In genomic region chr11:95534809-95535208, GRCh38 we compare ENCODE assay signal across 28 cellular contexts.
"Had no signal": no experiment of that assay in that cellular context is flagged by ENCODE, and none has a peak within 500 bp of the region (broad histone marks: within the 10 kb centered on the region; RNA-seq: fewer than 3 reads in every experiment).

No MANE protein-coding gene starts in this region.

- H3K27ac Mint-ChIP-seq: naive thymus-derived CD8-positive, alpha-beta T cell; natural killer cell treated with Interleukin-12 subunit alpha and Interleukin-12 subunit beta and Interleukin-15 and Interleukin-18, amount 100 ng/mL, for 72 hours; nephron progenitor cell; stimulated activated effector memory CD8-positive, alpha-beta T cell treated with anti-CD3 and anti-CD28 coated beads, Interleukin-12 subunit alpha, Interleukin-12 subunit beta, amount 100 ng/mL, for 72 hours; type B pancreatic cell had no signal

- H3K4me3 ChIP-seq: pancreas, psoas muscle, right lobe of liver, sigmoid colon, suprapubic skin, testis, tibial artery, transverse colon, upper lobe of right lung, uterus had no signal

- H3K27me3 Mint-ChIP-seq: type B pancreatic cell had no signal

- H3K4me1 ChIP-seq: pancreas, psoas muscle, right lobe of liver, sigmoid colon, suprapubic skin, testis, tibial artery, transverse colon, upper lobe of right lung, uterus had no signal

- DNase-seq: naive thymus-derived CD8-positive, alpha-beta T cell; nephron progenitor cell; nucleus accumbens; pancreas; psoas muscle; right cardiac atrium; right lobe of liver; sigmoid colon; small intestine; stimulated activated CD4-positive, alpha-beta T cell treated with anti-CD3 and anti-CD28 coated beads, Interleukin-15, amount 100 ng/mL, for 24 hours; stimulated activated CD4-positive, alpha-beta T cell treated with anti-CD3 and anti-CD28 coated beads, Interleukin-2, amount 100 ng/mL, for 24 hours; stimulated activated CD4-positive, alpha-beta T cell treated with anti-CD3 and anti-CD28 coated beads, Interleukin-2, amount 100 ng/mL, for 48 hours; stimulated activated CD4-positive, alpha-beta T cell treated with anti-CD3 and anti-CD28 coated beads, Interleukin-4, amount 100 ng/mL, for 24 hours; stimulated activated naive CD4-positive, alpha-beta T cell; stimulated activated naive CD8-positive, alpha-beta T cell treated with anti-CD3 and anti-CD28 coated beads, Interleukin-15, amount 100 ng/mL, for 72 hours; stimulated activated naive CD8-positive, alpha-beta T cell treated with anti-CD3 and anti-CD28 coated beads, Interleukin-15, Interleukin-2, amounts not matched to agents 100 U/mL and 50 U/mL, for 24 hours; substantia nigra; testis; tibial artery; transverse colon; upper lobe of right lung; uterus had no signal

- H3K9me3 ChIP-seq: neutrophil, pancreas, psoas muscle, right lobe of liver, sigmoid colon, suprapubic skin, testis, tibial artery, transverse colon, upper lobe of right lung, uterus had no signal

- H3K4me1 Mint-ChIP-seq: naive thymus-derived CD8-positive, alpha-beta T cell; stimulated activated effector memory CD8-positive, alpha-beta T cell treated with anti-CD3 and anti-CD28 coated beads, Interleukin-12 subunit alpha, Interleukin-12 subunit beta, amount 100 ng/mL, for 72 hours had no signal

- H3K27ac ChIP-seq: neutrophil, pancreas, psoas muscle, right lobe of liver, sigmoid colon, suprapubic skin, testis, tibial artery, transverse colon, upper lobe of right lung, uterus had no signal

- H3K4me3 Mint-ChIP-seq: naive thymus-derived CD8-positive, alpha-beta T cell; natural killer cell treated with Interleukin-12 subunit alpha and Interleukin-12 subunit beta and Interleukin-15 and Interleukin-18, amount 100 ng/mL, for 72 hours; nephron progenitor cell; neural crest cell; stimulated activated effector memory CD8-positive, alpha-beta T cell treated with anti-CD3 and anti-CD28 coated beads, Interleukin-12 subunit alpha, Interleukin-12 subunit beta, amount 100 ng/mL, for 72 hours; stimulated activated naive CD8-positive, alpha-beta T cell treated with anti-CD3 and anti-CD28 coated beads, Interleukin-15, amount 100 ng/mL, for 72 hours; type B pancreatic cell had no signal

- H3K36me3 Mint-ChIP-seq: stimulated activated effector memory CD8-positive, alpha-beta T cell treated with anti-CD3 and anti-CD28 coated beads, Interleukin-12 subunit alpha, Interleukin-12 subunit beta, amount 100 ng/mL, for 72 hours; type B pancreatic cell had no signal

- H3K27me3 ChIP-seq: neutrophil, pancreas, right lobe of liver, sigmoid colon, suprapubic skin, testis, tibial artery, transverse colon, upper lobe of right lung, uterus had no signal

- H3K36me3 ChIP-seq: neutrophil, pancreas, right lobe of liver, sigmoid colon, suprapubic skin, tibial artery, transverse colon, upper lobe of right lung, uterus had no signal

- FAIRE-seq: pancreas, small intestine had no signal

- ATAC-seq: naive thymus-derived CD8-positive, alpha-beta T cell; natural killer cell treated with Interleukin-12 subunit alpha and Interleukin-12 subunit beta and Interleukin-15 and Interleukin-18, amount 100 ng/mL, for 72 hours; pancreas; psoas muscle; right cardiac atrium; right lobe of liver; stimulated activated effector memory CD8-positive, alpha-beta T cell treated with anti-CD3 and anti-CD28 coated beads, Interleukin-12 subunit alpha, Interleukin-12 subunit beta, amount 100 ng/mL, for 72 hours; stimulated activated naive CD8-positive, alpha-beta T cell treated with anti-CD3 and anti-CD28 coated beads, Interleukin-15, amount 100 ng/mL, for 72 hours; stimulated activated naive CD8-positive, alpha-beta T cell treated with anti-CD3 and anti-CD28 coated beads, Interleukin-15, Interleukin-2, amounts not matched to agents 100 U/mL and 50 U/mL, for 24 hours; upper lobe of right lung had no signal
